ENCODE assay signal across 25 cellular contexts in the genomic region with DNA sequence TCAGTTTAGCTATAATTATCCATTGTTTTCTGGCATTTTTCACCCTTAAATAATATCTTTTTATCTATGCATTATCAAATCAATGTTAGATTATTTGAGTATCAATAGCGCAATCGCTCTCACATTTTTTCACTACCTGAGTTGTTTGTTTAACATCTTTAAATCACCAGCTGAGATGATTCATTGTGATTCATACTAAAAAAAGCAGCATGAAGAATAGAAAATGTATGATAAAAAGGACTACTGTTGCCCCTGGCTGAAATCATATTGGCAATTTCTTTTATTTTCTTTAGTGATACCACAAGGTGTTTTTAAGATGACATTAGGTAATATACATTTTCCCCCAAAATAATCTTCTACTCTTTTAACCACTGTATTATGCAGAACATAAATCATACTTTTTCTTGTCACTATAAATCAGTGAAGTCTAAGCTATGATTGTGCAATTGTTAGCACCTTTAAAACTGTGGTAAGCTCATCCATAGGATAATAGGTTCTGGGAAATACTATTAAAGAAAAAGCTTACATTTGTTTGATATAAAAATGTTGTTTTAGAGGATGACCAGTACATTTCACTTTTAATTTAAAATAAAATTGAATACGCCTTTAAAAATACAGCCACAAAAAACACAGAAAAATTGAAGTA.
A peak's percentile ranks its signal among the peaks of the same experiment; 100 is the strongest.
DNase-seq lines count a peak whose midpoint lies in the region; ATAC-seq, FAIRE-seq and TF ChIP-seq lines count a peak whose summit lies in the region.
"Had no signal": no experiment of that assay in that cellular context is flagged by ENCODE, and none has a peak within 500 bp of the region (broad histone marks: within the 10 kb centered on the region; RNA-seq: fewer than 3 reads in every experiment).

No MANE protein-coding gene starts in this region.

- no peak for FAIRE-seq in A549 (lab: Jason Lieb, UNC)
- FAIRE-seq: GM12892 had no signal

- POLR2A ChIA-PET in A549 (lab: Yijun Ruan, JAX), result no interaction called here
- POLR2A ChIA-PET in HCT116 (lab: Charles Lee), result no interaction called here

- H3K4me2 ChIP-seq in A549 (peak overlapping the region; percentile 19; the same call in 1 of the 3 replicates), HCT116 (ENCODE audit: low read length) (peak overlapping the region; percentile 25; the same call in 1 of the 2 replicates)

- no peak overlapping the region for H3K4me3 ChIP-seq in A549
- H3K4me3 ChIP-seq in HCT116 (replicated peaks in 1 of 2; ENCODE audit: low read depth in 1 of 2, low read length in 2 of 2), result no peak overlapping the region
- H3K4me3 ChIP-seq in RWPE2 (ENCODE audit: severe bottlenecking), result no peak overlapping the region
- H3K4me3 ChIP-seq in foreskin fibroblast (ENCODE audit: low read depth in 1 of 2, low read length in 2 of 2), result no peak overlapping the region
- H3K4me3 ChIP-seq in right atrium auricular region, result no peak overlapping the region
- H3K4me3 ChIP-seq in mucosa of descending colon, result no peak overlapping the region
- no peak overlapping the region for H3K4me3 ChIP-seq in transverse colon
- H3K4me3 ChIP-seq: upper lobe of left lung had no signal

- no peaks in the 10 kb centered on the region for H3K36me3 ChIP-seq in HCT116 (ENCODE audit: control insufficient read depth in 1 of 2, insufficient read depth in 2 of 2, low read length in 2 of 2)
- no peaks in the 10 kb centered on the region for H3K36me3 ChIP-seq in RWPE2 (ENCODE audit: low read depth)
- no peaks in the 10 kb centered on the region for H3K36me3 ChIP-seq in right atrium auricular region
- no peaks in the 10 kb centered on the region for H3K36me3 ChIP-seq in mucosa of descending colon (ENCODE audit: low read depth)
- H3K36me3 ChIP-seq in transverse colon, result no peaks in the 10 kb centered on the region
- H3K36me3 ChIP-seq: brain microvascular endothelial cell, upper lobe of left lung had no signal

- H3K9me3 ChIP-seq in A549 (no peaks in the 10 kb centered on the region), HCT116 (ENCODE audit: control insufficient read depth in 1 of 2, insufficient read depth in 1 of 2, low read depth in 1 of 2, low read length in 2 of 2) (no peaks in the 10 kb centered on the region), RWPE2 (ENCODE audit: severe bottlenecking) (no peaks in the 10 kb centered on the region), right atrium auricular region (no peaks in the 10 kb centered on the region), mucosa of descending colon (no peaks in the 10 kb centered on the region), transverse colon (no peaks in the 10 kb centered on the region)
- H3K9me3 ChIP-seq: upper lobe of left lung had no signal

- no peaks in the 10 kb centered on the region for H3K9me2 ChIP-seq in HCT116 (ENCODE audit: insufficient read depth)

- intact Hi-C loops in HCT116 (cut with micrococcal nuclease) (no loop called here), mucosa of descending colon (cut with DNase I, micrococcal nuclease) (no loop called here), transverse colon (cut with DNase I; ENCODE audit: low total_unique reads) (no loop called here)

- no peaks in the 10 kb centered on the region for H4K20me1 ChIP-seq in HCT116 (ENCODE audit: insufficient read depth)

- in situ Hi-C loops in transverse colon (cut with MboI; ENCODE audit: low pct_ligation_motif_present in 1 of 4, low pct_unique_long_range_greater_than_20kb in 1 of 4, low sequenced_read_pairs in 3 of 4), result no loop called here

- peaks cover 3% of the 10 kb centered on the region; the same call in 1 of the 3 replicates for H3K4me1 ChIP-seq in A549
- H3K4me1 ChIP-seq in HCT116 (ENCODE audit: control insufficient read depth in 1 of 2, insufficient read depth in 2 of 2, low read length in 2 of 2), result peaks cover 8 to 28% of the 10 kb centered on the region in 2 experiments; a peak in 3 of 4 replicates
- peaks cover 27% of the 10 kb centered on the region for H3K4me1 ChIP-seq in RWPE2 (ENCODE audit: insufficient read depth, poor library complexity, severe bottlenecking)
- no peaks in the 10 kb centered on the region for H3K4me1 ChIP-seq in right atrium auricular region
- H3K4me1 ChIP-seq in mucosa of descending colon (ENCODE audit: low read depth), result no peaks in the 10 kb centered on the region
- no peaks in the 10 kb centered on the region for H3K4me1 ChIP-seq in transverse colon
- H3K4me1 ChIP-seq: upper lobe of left lung had no signal

- TF ChIP-seq EP300 in A549 (IDR thresholded peaks at IDR 0.05), result no peak
- no peak for TF ChIP-seq EP300 in transverse colon (IDR thresholded peaks at IDR 0.05; ENCODE audit: low read depth)

- CTCF ChIA-PET in A549 (lab: Yijun Ruan, JAX), result no interaction called here
- CTCF ChIA-PET in HCT116 (lab: Charles Lee), result no interaction called here

- BruUV-seq in HCT116 (replicated peaks; lab: Mats Ljungman, UMichigan), result no TSS peak

- RAD21 ChIA-PET in HCT116 (lab: Charles Lee; ENCODE audit: low non-redundant PET in 1 of 2, low total read pairs in 2 of 2, uncharacterized antibody in 2 of 2, unreplicated experiment in 2 of 2), result no interaction called here

- ATAC-seq in A549 (no peak), HCT116 (no peak), RWPE2 (ENCODE audit: low read depth) (peak; percentile 55), mucosa of descending colon (no peak)
- ATAC-seq: activated CD4-positive, alpha-beta T cell treated with anti-CD3 and anti-CD28 coated beads for 36 hours; activated naive CD8-positive, alpha-beta T cell treated with anti-CD3 and anti-CD28 coated beads, Interleukin-2, amount 50 U/mL, for 24 hours; T-cell had no signal

- TF ChIP-seq RAD21 in A549 (conservative IDR thresholded peaks at IDR 0.05 in 1 of 2, IDR thresholded peaks at IDR 0.05 in 1 of 2) (no peak), HCT116 (IDR thresholded peaks at IDR 0.05; ENCODE audit: low read depth) (no peak)

- TF ChIP-seq POLR2A in A549 (IDR thresholded peaks at IDR 0.05; ENCODE audit: low read length) (no peak), HCT116 (IDR thresholded peaks at IDR 0.05; ENCODE audit: borderline replicate concordance, extremely low read depth, insufficient read depth, insufficient read length) (no peak), transverse colon (IDR thresholded peaks at IDR 0.05) (no peak)

- no peak overlapping the region for H3K9ac ChIP-seq in HCT116 (ENCODE audit: low read length)

- H3K79me2 ChIP-seq in HCT116 (ENCODE audit: insufficient read depth, low read length), result no peaks in the 10 kb centered on the region

- no peaks in the 10 kb centered on the region for H3K27me3 ChIP-seq in HCT116 (ENCODE audit: insufficient read depth, low read length)
- peaks cover 7% of the 10 kb centered on the region for H3K27me3 ChIP-seq in RWPE2 (ENCODE audit: insufficient read depth, poor library complexity, severe bottlenecking)
- H3K27me3 ChIP-seq in right atrium auricular region, result no peaks in the 10 kb centered on the region
- no peaks in the 10 kb centered on the region for H3K27me3 ChIP-seq in transverse colon
- H3K27me3 ChIP-seq: brain microvascular endothelial cell, upper lobe of left lung had no signal

- H2AFZ ChIP-seq in HCT116 (ENCODE audit: low read depth, low read length, poor library complexity, severe bottlenecking), result peak overlapping the region; percentile 31

- WGBS in A549 (ENCODE audit: missing lambda C conversion rate), result 31% methylated on average over 3 of the region's 3 CpGs
- WGBS in transverse colon (ENCODE audit: low coverage in 1 of 2), 2 donors, result 94 to 100% methylated on average over 3 of the region's 3 CpGs

- H3K27ac ChIP-seq in A549 (no peak overlapping the region), HCT116 (ENCODE audit: low read depth, low read length) (no peak overlapping the region), RWPE2 (ENCODE audit: poor library complexity, severe bottlenecking) (no peak overlapping the region), right atrium auricular region (no peak overlapping the region), transverse colon (no peak overlapping the region)
- H3K27ac ChIP-seq: brain microvascular endothelial cell, upper lobe of left lung had no signal

- DNase-seq in A549 (ENCODE audit: low read depth in 1 of 2, low spot score in 1 of 2) (no peak), HCT116 (ENCODE audit: low read depth, low spot score) (no peak), RWPE2 (ENCODE audit: low spot score) (no peak), foreskin fibroblast (peak; percentile 1 to 36), right atrium auricular region (ENCODE audit: low spot score) (no peak), NCI-H1436 treated with DMSO at 0.1 percent for 48 hours (lab: John Stamatoyannopoulos, UW) (no peak), mucosa of descending colon (no peak), transverse colon (no peak)
- DNase-seq: activated CD4-positive, alpha-beta T cell treated with anti-CD3 and anti-CD28 coated beads for 36 hours; activated CD8-positive, alpha-beta memory T cell treated with anti-CD3 and anti-CD28 coated beads for 24 hours; activated gamma-delta T cell treated with Interleukin-2 at 50 U/mL for 16 hours; activated naive CD8-positive, alpha-beta T cell treated with anti-CD3 and anti-CD28 coated beads, Interleukin-2, amount 50 U/mL, for 24 hours; activated T-cell treated with anti-CD3 and anti-CD28 coated beads, Interleukin-2, amount 50 U/mL, for 1 hour; brain microvascular endothelial cell; cortex of kidney; DND-41; glutamatergic neuron; H7; NCI-H2107; NCI-H446 treated with DMSO at 0.1 percent for 48 hours; OCI-M1; SHP77 treated with DMSO at 0.1 percent for 48 hours; T-cell; upper lobe of left lung had no signal

- TF ChIP-seq CTCF in A549 (IDR thresholded peaks at IDR 0.05), result no peak
- TF ChIP-seq CTCF in HCT116 (IDR thresholded peaks at IDR 0.05 in 2 of 3, conservative IDR thresholded peaks at IDR 0.05 in 1 of 3; ENCODE audit: borderline replicate concordance in 1 of 3, insufficient read depth in 1 of 3, low read depth in 2 of 3, low read length in 2 of 3), result no peak
- no peak for TF ChIP-seq CTCF in RWPE2 (IDR thresholded peaks at IDR 0.05; ENCODE audit: poor library complexity, severe bottlenecking)
- TF ChIP-seq CTCF in foreskin fibroblast (IDR thresholded peaks at IDR 0.05; ENCODE audit: low read depth, low read length), result no peak
- no peak for TF ChIP-seq CTCF in right atrium auricular region (IDR thresholded peaks at IDR 0.05)
- no peak for TF ChIP-seq CTCF in mucosa of descending colon (IDR thresholded peaks at IDR 0.05)
- no peak for TF ChIP-seq CTCF in transverse colon (IDR thresholded peaks at IDR 0.05)

TF ChIP-seq in A549, 52 proteins besides CTCF, POLR2A, EP300 and RAD21 (continues in another document):
- TF ChIP-seq, protein P1, sequence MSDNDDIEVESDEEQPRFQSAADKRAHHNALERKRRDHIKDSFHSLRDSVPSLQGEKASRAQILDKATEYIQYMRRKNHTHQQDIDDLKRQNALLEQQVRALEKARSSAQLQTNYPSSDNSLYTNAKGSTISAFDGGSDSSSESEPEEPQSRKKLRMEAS (IDR thresholded peaks at IDR 0.05), result no peak

TF ChIP-seq in HCT116, 20 proteins besides CTCF, POLR2A, EP300 and RAD21 (continues in another document):
- TF ChIP-seq CEBPB (IDR thresholded peaks at IDR 0.05; ENCODE audit: low read depth) (peak; percentile 60), ELF1 (IDR thresholded peaks at IDR 0.05; ENCODE audit: borderline replicate concordance, low read depth) (no peak), JUND (IDR thresholded peaks at IDR 0.05) (peak; percentile 52), FOSL1 (IDR thresholded peaks at IDR 0.05; ENCODE audit: low read depth) (peak; percentile 87), SP1 (IDR thresholded peaks at IDR 0.05; ENCODE audit: low read depth) (peak; percentile 48; the same call in 1 of the 2 replicates), SRF (IDR thresholded peaks at IDR 0.05; ENCODE audit: low read depth) (peak; percentile 51; the same call in 1 of the 2 replicates)

Comparison
In these comparisons a context has a peak if more than half of its experiments do, and no peak if none do; other contexts are left out.
1. DNase-seq: peak in foreskin fibroblast (2 of 2); none in A549 (0 of 2), HCT116 (single experiment), RWPE2 (single experiment), right atrium auricular region (single experiment), NCI-H1436 treated with DMSO at 0.1 percent for 48 hours (single experiment), mucosa of descending colon (0 of 3) and transverse colon (single experiment).